1 cellular context compared by ENCODE assay signal in genomic region chr17:35679007-35679682, GRCh38.
TF ChIP-seq lines count a peak whose summit lies in the region.

No MANE protein-coding gene starts in this region.

TF ChIP-seq in WTC11, 78 proteins besides CTCF, POLR2A, EP300 and RAD21 (continued from another document):
- TF ChIP-seq ZNF532 (CRISPR knock-in tag; IDR thresholded peaks at IDR 0.05; ENCODE audit: borderline replicate concordance), result no peak
- TF ChIP-seq MYBL2 (CRISPR knock-in tag; IDR thresholded peaks at IDR 0.05), result no peak
- no peak for TF ChIP-seq KAT7 (CRISPR knock-in tag; IDR thresholded peaks at IDR 0.05; ENCODE audit: borderline replicate concordance)
- no peak for TF ChIP-seq ZNF263 (CRISPR knock-in tag; IDR thresholded peaks at IDR 0.05; ENCODE audit: low read depth)
- no peak for TF ChIP-seq USF1 (CRISPR knock-in tag; IDR thresholded peaks at IDR 0.05)
- TF ChIP-seq RORB (CRISPR knock-in tag; IDR thresholded peaks at IDR 0.05), result no peak
- no peak for TF ChIP-seq SMAD3 (CRISPR knock-in tag; IDR thresholded peaks at IDR 0.05; ENCODE audit: borderline replicate concordance)
- no peak for TF ChIP-seq ZNF281 (CRISPR knock-in tag; IDR thresholded peaks at IDR 0.05)
- no peak for TF ChIP-seq ZNF671 (CRISPR knock-in tag; IDR thresholded peaks at IDR 0.05)
